ENCODE assay signal across 14 cellular contexts in genomic region chr14:69616408-69616773, GRCh38. TPM values are rescaled to one million over a fixed set of nuclear protein-coding genes. Genes with fewer than 3 reads are reported as not detected.
DNase-seq lines count a peak whose midpoint lies in the region; ATAC-seq and TF ChIP-seq lines count a peak whose summit lies in the region.
"Had no signal": no experiment of that assay in that cellular context is flagged by ENCODE, and none has a peak within 500 bp of the region (broad histone marks: within the 10 kb centered on the region; RNA-seq: fewer than 3 reads in every experiment).

No MANE protein-coding gene starts in this region.

- no peaks in the 10 kb centered on the region for H4K20me1 ChIP-seq in KMS-11 (ENCODE audit: insufficient read depth)

- H3K4me1 Mint-ChIP-seq in central memory CD8-positive, alpha-beta T cell, result peaks cover 91% of the 10 kb centered on the region
- H3K4me1 Mint-ChIP-seq in naive thymus-derived CD8-positive, alpha-beta T cell, result peaks cover 59 to 94% (median 91%) of the 10 kb centered on the region in 4 donors

- peak overlapping the region; percentile 80 for H3K4me3 Mint-ChIP-seq in central memory CD8-positive, alpha-beta T cell
- H3K4me3 Mint-ChIP-seq in naive thymus-derived CD8-positive, alpha-beta T cell, result peak overlapping the region; percentile 59 to 97 (median 92)

- H3K9me3 ChIP-seq in A673 (ENCODE audit: low read depth, low read length, poor library complexity, severe bottlenecking), result no peaks in the 10 kb centered on the region

- peaks cover 22% of the 10 kb centered on the region for H3K4me1 ChIP-seq in A673 (ENCODE audit: insufficient read depth, low read length, poor library complexity, severe bottlenecking)
- H3K4me1 ChIP-seq in KMS-11 (ENCODE audit: low read depth, poor library complexity, severe bottlenecking), result peaks cover 52% of the 10 kb centered on the region

- POLR2A ChIA-PET in A673 (lab: Charles Lee; ENCODE audit: low non-redundant PET), result interaction anchor here (0.7 kb wide), 1 partner anchor 674 kb away, joined by 3 read pairs; no protein-coding TSS in a partner anchor
- POLR2A ChIA-PET in naive thymus-derived CD8-positive, alpha-beta T cell (lab: Charles Lee), result interaction anchor here (0.7 to 1.6 kb wide), 5 partner anchors 9 to 150 kb away, joined by 3 to 6 read pairs (median 3); partner anchors contain the start of gene SRSF5

- H3K36me3 ChIP-seq in A673 (ENCODE audit: insufficient read depth, low read length, poor library complexity, severe bottlenecking) (no peaks in the 10 kb centered on the region), KMS-11 (ENCODE audit: insufficient read depth) (no peaks in the 10 kb centered on the region)

- peak overlapping the region; percentile 94 for H3K27ac Mint-ChIP-seq in central memory CD8-positive, alpha-beta T cell (ENCODE audit: low read depth)
- H3K27ac Mint-ChIP-seq in naive thymus-derived CD8-positive, alpha-beta T cell, result peak overlapping the region; percentile 97 to 100 (median 99)

- intact Hi-C loops in A673 (cut with micrococcal nuclease; ENCODE audit: unreplicated experiment), result no loop called here

- peak overlapping the region; percentile 73 for H3K27ac ChIP-seq in A673 (ENCODE audit: low read depth, low read length, poor library complexity, severe bottlenecking)
- peak overlapping the region; percentile 64; the same call in 1 of the 2 replicates for H3K27ac ChIP-seq in KMS-11

- ATAC-seq in central memory CD8-positive, alpha-beta T cell (replicated peaks; ENCODE audit: extremely low read depth, poor library complexity, severe bottlenecking), result no peak
- no peak for ATAC-seq in naive thymus-derived CD8-positive, alpha-beta T cell
- ATAC-seq in GM19455 (IDR thresholded peaks at IDR 0.05; ENCODE audit: unreplicated experiment), result no peak

- H3K4me2 ChIP-seq in KMS-11, result peak overlapping the region; percentile 82

- no TSS peak for BruUV-seq in A673 (replicated peaks; lab: Mats Ljungman, UMichigan)

- H3K79me2 ChIP-seq in KMS-11 (ENCODE audit: insufficient read depth, low read depth), result peaks cover 10% of the 10 kb centered on the region; the same call in 1 of the 2 replicates

- H3K9me3 Mint-ChIP-seq in central memory CD8-positive, alpha-beta T cell, result no peaks in the 10 kb centered on the region
- H3K9me3 Mint-ChIP-seq in naive thymus-derived CD8-positive, alpha-beta T cell, result no peaks in the 10 kb centered on the region

- H3K27me3 ChIP-seq in A673 (replicated peaks; ENCODE audit: insufficient read depth, low read depth, low read length, poor library complexity), result no peaks in the 10 kb centered on the region
- H3K27me3 ChIP-seq in KMS-11 (ENCODE audit: insufficient read depth, low read depth), result no peaks in the 10 kb centered on the region

- H3K9ac ChIP-seq in KMS-11, result no peak overlapping the region

- DNase-seq in A673 (ENCODE audit: low spot score), result no peak
- no peak for DNase-seq in central memory CD8-positive, alpha-beta T cell (ENCODE audit: low spot score in 2 of 2)
- no peak for DNase-seq in naive thymus-derived CD8-positive, alpha-beta T cell
- no peak for DNase-seq in NCI-H345 (lab: John Stamatoyannopoulos, UW)
- DNase-seq in DMS153 treated with DMSO at 0.1 percent for 48 hours (lab: John Stamatoyannopoulos, UW; ENCODE audit: unreplicated experiment), result no peak
- DNase-seq in NCI-H1417 (lab: John Stamatoyannopoulos, UW), result no peak
- DNase-seq: stimulated activated naive CD4-positive, alpha-beta T cell treated with Interleukin-2 at 50 U/mL for 16 hours had no signal

- TF ChIP-seq CTCF in A673 (conservative IDR thresholded peaks at IDR 0.05; ENCODE audit: low read depth, low read length) (no peak), KMS-11 (conservative IDR thresholded peaks at IDR 0.05; ENCODE audit: low read depth, low read length) (no peak)

- H3K36me3 Mint-ChIP-seq in central memory CD8-positive, alpha-beta T cell (ENCODE audit: insufficient read depth), result peaks cover 11% of the 10 kb centered on the region
- peaks cover 0 to 4% (median 0%) of the 10 kb centered on the region in 3 donors for H3K36me3 Mint-ChIP-seq in naive thymus-derived CD8-positive, alpha-beta T cell

- no peak overlapping the region for H2AFZ ChIP-seq in KMS-11 (ENCODE audit: low read depth)

- peak overlapping the region; percentile 28 for H3K4me3 ChIP-seq in A673 (ENCODE audit: low read depth, low read length, poor library complexity, severe bottlenecking)
- H3K4me3 ChIP-seq in KMS-11 (IDR thresholded peaks at IDR 0.05; ENCODE audit: insufficient read depth, low read depth, low read length), result no peak overlapping the region

- no peaks in the 10 kb centered on the region for H3K27me3 Mint-ChIP-seq in central memory CD8-positive, alpha-beta T cell
- no peaks in the 10 kb centered on the region for H3K27me3 Mint-ChIP-seq in naive thymus-derived CD8-positive, alpha-beta T cell

- CTCF ChIA-PET in A673 (lab: Charles Lee), result no interaction called here

RNA-seq across cellular contexts. Expression of gene SUSD6, which starts 5.0 kb away (rescaled TPM):
- 9.2 and 13.1 TPM in 2 replicates for total RNA-seq in A673 (2021)
- total RNA-seq in naive thymus-derived CD8-positive, alpha-beta T cell, result 10 to 100 TPM; 34.7 to 38.8 TPM
- 1 to 10 TPM; 4.5 to 6.8 (median 5.6) TPM for polyA plus RNA-seq in naive thymus-derived CD8-positive, alpha-beta T cell

RNA-seq across cellular contexts. Expression of gene CCDC177, which starts 41.7 kb away (rescaled TPM):
- 0.09 TPM in 1 of 2 replicates, not detected in the other for total RNA-seq in A673 (2021)
- total RNA-seq in naive thymus-derived CD8-positive, alpha-beta T cell, result not detected
- not detected for polyA plus RNA-seq in naive thymus-derived CD8-positive, alpha-beta T cell
- total RNA-seq: bronchial epithelial cell, Daoy, HT-29, myocyte, RPMI7951 had no signal
